Comparison of ENCODE assay signal across 9 cellular contexts in genomic region chr2:222318712-222319575, GRCh38. TPM values are rescaled to one million over a fixed set of nuclear protein-coding genes. Genes with fewer than 3 reads are reported as not detected.
DNase-seq lines count a peak whose midpoint lies in the region; ATAC-seq and TF ChIP-seq lines count a peak whose summit lies in the region.
"Had no signal": no experiment of that assay in that cellular context is flagged by ENCODE, and none has a peak within 500 bp of the region (broad histone marks: within the 10 kb centered on the region; RNA-seq: fewer than 3 reads in every experiment).

No MANE protein-coding gene starts in this region.

- H3K4me3 ChIP-seq in Jurkat, Clone E6-1 (ENCODE audit: low read length): peak overlapping the region; percentile 50

- H3K4me1 Mint-ChIP-seq in nephron progenitor cell: peaks cover 32% of the 10 kb centered on the region

- no peaks in the 10 kb centered on the region for H3K9me3 Mint-ChIP-seq in nephron progenitor cell

- peak overlapping the region; percentile 88 for H3K4me3 Mint-ChIP-seq in nephron progenitor cell

- peaks cover 72% of the 10 kb centered on the region for H3K27me3 Mint-ChIP-seq in nephron progenitor cell (ENCODE audit: low read depth, poor library complexity)

- peak; percentile 31 for TF ChIP-seq CTCF in nephron progenitor cell (IDR thresholded peaks at IDR 0.05)

- ATAC-seq in GM21786 (IDR thresholded peaks at IDR 0.05; ENCODE audit: unreplicated experiment) (peak; percentile 37), esophagus mucosa (peak; percentile 26)

- H3K36me3 Mint-ChIP-seq in nephron progenitor cell (ENCODE audit: low read depth): no peaks in the 10 kb centered on the region

- DNase-seq in NCI-H2107 treated with DMSO at 0.1 percent for 48 hours (lab: John Stamatoyannopoulos, UW; ENCODE audit: unreplicated experiment): peak; percentile 5
- no peak for DNase-seq in NCI-H2107 (lab: John Stamatoyannopoulos, UW)
- DNase-seq in Jurkat, Clone E6-1 (ENCODE audit: low read depth, low spot score): peak; percentile 46
- peak; percentile 56 for DNase-seq in SW480 (ENCODE audit: low spot score)
- DNase-seq in nephron progenitor cell: peak; percentile 71
- no peak for DNase-seq in NAMALWA (ENCODE audit: low spot score)
- DNase-seq: DND-41 had no signal

- H3K27ac Mint-ChIP-seq in nephron progenitor cell: no peak overlapping the region

RNA-seq across cellular contexts. Expression of gene PAX3, which starts 20.1 kb away (rescaled TPM):
- not detected for polyA plus RNA-seq in Jurkat, Clone E6-1 (2012; ENCODE audit: insufficient read depth, insufficient read length)
- total RNA-seq in esophagus mucosa: not detected

Comparison
In these comparisons a context has a peak if more than half of its experiments do, and no peak if none do; other contexts are left out.
1. DNase-seq: peak in NCI-H2107 treated with DMSO at 0.1 percent for 48 hours (single experiment), Jurkat, Clone E6-1 (single experiment), SW480 (single experiment) and nephron progenitor cell (single experiment); none in NCI-H2107 (single experiment) and NAMALWA (single experiment).